Comparison of ENCODE assay signal across 25 cellular contexts in genomic region chr1:185398599-185398998, GRCh38.
DNase-seq lines count a peak whose midpoint lies in the region; ATAC-seq and TF ChIP-seq lines count a peak whose summit lies in the region.
"Had no signal": no experiment of that assay in that cellular context is flagged by ENCODE, and none has a peak within 500 bp of the region (broad histone marks: within the 10 kb centered on the region; RNA-seq: fewer than 3 reads in every experiment).

No MANE protein-coding gene starts in this region.

- no peak for DNase-seq in cerebellar nuclear complex (lab: John Stamatoyannopoulos, UW)
- DNase-seq in NCI-H345 (lab: John Stamatoyannopoulos, UW): no peak
- DNase-seq: activated B cell treated with CpG ODN at 0.5 μM for 24 hours; activated CD4-positive, alpha-beta memory T cell treated with anti-CD3 and anti-CD28 coated beads, Interleukin-2, amount 10 ng/mL, durations not matched to agents 7 days and 5 days; activated naive CD4-positive, alpha-beta T cell; dermis blood vessel endothelial cell; DMS 273 treated with DMSO at 0.1 percent for 48 hours; HCEC 1CT; heart right ventricle; left lung; midbrain; NCI-H1105; NCI-H2081 treated with DMSO at 0.1 percent for 48 hours; NCI-H510A; nephron progenitor cell; stimulated activated CD4-positive, alpha-beta T cell treated with anti-CD3 and anti-CD28 coated beads, Interleukin-1b, Interleukin-23, amount 100 ng/mL, for 48 hours; stimulated activated naive B cell treated with anti-CD40 and anti-IgM and Interleukin-4, amounts not matched to agents 10 μg/mL and 1 μg/mL and 100 μg/mL, for 72 hours; testis had no signal

- H3K79me2 ChIP-seq in OCI-LY3 (ENCODE audit: low read length): no peaks in the 10 kb centered on the region

- H3K9ac ChIP-seq in OCI-LY3 (ENCODE audit: low read length): peak overlapping the region; percentile 45

- H3K27ac ChIP-seq in OCI-LY3 (ENCODE audit: low read length): peak overlapping the region; percentile 73
- H3K27ac ChIP-seq: heart right ventricle, left lung, SK-N-MC, testis had no signal

- H3K36me3 ChIP-seq in OCI-LY3 (replicated peaks; ENCODE audit: low read depth, low read length): no peaks in the 10 kb centered on the region
- H3K36me3 ChIP-seq: heart right ventricle, left lung had no signal

- H3K27me3 ChIP-seq in OCI-LY3 (ENCODE audit: low read depth, low read length): no peaks in the 10 kb centered on the region
- H3K27me3 ChIP-seq: heart right ventricle, left lung, testis had no signal

- TF ChIP-seq CTCF in OCI-LY3 (IDR thresholded peaks at IDR 0.05; ENCODE audit: low read depth, low read length): no peak

- no peaks in the 10 kb centered on the region for H3K9me3 ChIP-seq in OCI-LY3 (ENCODE audit: insufficient read depth, low read length)
- H3K9me3 ChIP-seq: left lung, testis had no signal

- H4K20me1 ChIP-seq in OCI-LY3 (ENCODE audit: insufficient read depth, low read length): no peaks in the 10 kb centered on the region

- no peak overlapping the region for H2AFZ ChIP-seq in OCI-LY3 (ENCODE audit: low read depth, low read length)

- no peak overlapping the region for H3K4me3 ChIP-seq in OCI-LY3 (ENCODE audit: low read length)
- H3K4me3 ChIP-seq: heart right ventricle, left lung, SK-N-MC, testis had no signal

- ATAC-seq in GM18868 (IDR thresholded peaks at IDR 0.05; ENCODE audit: unreplicated experiment) (peak; percentile 66), GM21528 (IDR thresholded peaks at IDR 0.05; ENCODE audit: low FRiP score, unreplicated experiment) (peak; percentile 64), HG03045 (IDR thresholded peaks at IDR 0.05; ENCODE audit: unreplicated experiment) (peak; percentile 67), HG03521 (IDR thresholded peaks at IDR 0.05; ENCODE audit: unreplicated experiment) (no peak), GM21526 (IDR thresholded peaks at IDR 0.05; ENCODE audit: low FRiP score, unreplicated experiment) (no peak)
- ATAC-seq: heart right ventricle; left lung; stimulated activated naive B cell treated with anti-CD40 and anti-IgM and Interleukin-4, amounts not matched to agents 10 μg/mL and 1 μg/mL and 100 μg/mL, for 72 hours had no signal

- peaks cover 37% of the 10 kb centered on the region for H3K4me1 ChIP-seq in OCI-LY3 (ENCODE audit: low read length)
- H3K4me1 ChIP-seq: testis had no signal

- H3K4me2 ChIP-seq in OCI-LY3 (ENCODE audit: low read length): peak overlapping the region; percentile 4

Comparison
In these comparisons a context has a peak if more than half of its experiments do, and no peak if none do; other contexts are left out.
1. ATAC-seq: peak in GM18868 (single experiment), GM21528 (single experiment) and HG03045 (single experiment); none in HG03521 (single experiment) and GM21526 (single experiment).